In the genomic region with DNA sequence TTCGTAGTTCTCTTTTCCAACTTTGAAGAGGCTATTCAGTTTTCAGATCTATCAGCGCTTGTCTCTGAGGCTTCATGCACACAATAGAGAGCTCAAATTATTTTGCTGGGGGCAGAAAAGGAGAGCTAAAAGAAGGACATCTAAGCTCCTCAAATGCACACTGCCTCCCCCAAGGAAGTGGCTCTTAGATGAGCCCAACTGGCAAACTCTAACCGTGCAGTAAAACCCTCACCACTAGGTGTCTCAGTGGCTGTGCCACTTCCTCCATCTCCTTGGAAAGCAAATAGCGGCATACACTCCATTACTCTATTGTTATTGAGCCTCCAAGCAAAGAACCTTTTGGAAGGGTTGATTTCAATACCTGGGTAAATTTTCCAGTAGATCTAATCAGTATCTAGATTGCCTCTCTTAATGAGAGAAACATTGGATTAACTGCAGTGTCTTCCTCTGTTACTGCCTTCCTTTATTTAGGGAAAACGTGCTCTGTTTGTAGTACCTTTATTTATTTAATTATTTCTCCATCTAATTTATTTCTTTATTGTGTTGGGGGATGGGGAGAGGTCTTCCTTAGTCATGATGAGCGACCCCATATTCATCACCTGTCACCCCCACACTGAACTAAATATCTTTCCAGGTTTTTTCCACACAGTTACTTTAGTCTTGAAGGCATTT, we compare ENCODE assay signal across 8 cellular contexts. TPM values are rescaled to one million over a fixed set of nuclear protein-coding genes. Genes with fewer than 3 reads are reported as not detected.
A peak's percentile ranks its signal among the peaks of the same experiment; 100 is the strongest.
DNase-seq lines count a peak whose midpoint lies in the region; FAIRE-seq and TF ChIP-seq lines count a peak whose summit lies in the region.

No MANE protein-coding gene starts in this region.

- 0 out of 3 replicates have a peak, but pooled peaks of 1 of the 2 experiments have one; percentile 4 for TF ChIP-seq EP300 in H1 (IDR thresholded peaks at IDR 0.05; ENCODE audit: borderline replicate concordance in 1 of 2, low read depth in 2 of 2, low read length in 2 of 2)

- no peak overlapping the region for H3K14ac ChIP-seq in H1 (ENCODE audit: insufficient read length)

- no peak overlapping the region for H3K4ac ChIP-seq in H1 (replicated peaks; ENCODE audit: insufficient read length, low read depth, low read length)

- no peak overlapping the region for H3K27ac ChIP-seq in H1 (ENCODE audit: low read depth, low read length)

- POLR2A ChIA-PET in activated CD4-positive, alpha-beta memory T cell treated with anti-CD3 and anti-CD28 coated beads, Interleukin-2, amount 10 ng/mL, durations not matched to agents 7 days and 5 days (lab: Charles Lee): interaction anchor here (0.6 to 1.9 kb wide), 5 partner anchors 9 to 354 kb away, joined by 3 to 8 read pairs (median 3); a partner anchor contains a TSS
- POLR2A ChIA-PET in H1 (lab: Charles Lee; ENCODE audit: partially characterized antibody): interaction anchor here (0.6 to 2.6 kb wide), 9 partner anchors 8 to 322 kb away, joined by 3 to 14 read pairs (median 3); a partner anchor contains a TSS

- no peak overlapping the region for H2BK120ac ChIP-seq in H1 (replicated peaks; ENCODE audit: low read depth, low read length)

- no peak overlapping the region for H3K18ac ChIP-seq in H1 (ENCODE audit: extremely low read depth, low read length)

- peak overlapping the region in 1 of 4 experiments; percentile 30; a peak in 1 of 8 replicates for H3K4me3 ChIP-seq in H1 (ENCODE audit: extremely low read depth in 1 of 4, insufficient read depth in 2 of 4, low read depth in 3 of 4, low read length in 4 of 4)

- H3K56ac ChIP-seq in H1 (replicated peaks; ENCODE audit: insufficient read length, low read depth, low read length): no peak overlapping the region

- TF ChIP-seq CTCF in H1 (IDR thresholded peaks at IDR 0.05; ENCODE audit: control extremely low read depth in 1 of 3, insufficient read depth in 1 of 3, low read depth in 1 of 3, low read length in 3 of 3): peak; percentile 67 to 96 (median 81)

- no peaks in the 10 kb centered on the region for H3K27me3 ChIP-seq in H1 (replicated peaks in 1 of 4; ENCODE audit: control insufficient read depth in 3 of 4, extremely low read depth in 1 of 4, insufficient read depth in 3 of 4, low read length in 3 of 4)

- no peak overlapping the region for H3K4me3 Mint-ChIP-seq in activated CD4-positive, alpha-beta memory T cell treated with anti-CD3 and anti-CD28 coated beads, Interleukin-2, amount 10 ng/mL, durations not matched to agents 7 days and 5 days

- no peaks in the 10 kb centered on the region for H3K23me2 ChIP-seq in H1 (ENCODE audit: low read depth, low read length)

- no peak overlapping the region; the same call in 1 of the 2 replicates for H2BK5ac ChIP-seq in H1 (ENCODE audit: low read depth, low read length)

- no peak overlapping the region for H2BK15ac ChIP-seq in H1 (ENCODE audit: low read length)

- peaks cover 5% of the 10 kb centered on the region for H3K4me1 Mint-ChIP-seq in activated CD4-positive, alpha-beta memory T cell treated with anti-CD3 and anti-CD28 coated beads, Interleukin-2, amount 10 ng/mL, durations not matched to agents 7 days and 5 days

- no peak overlapping the region for H2BK20ac ChIP-seq in H1 (ENCODE audit: low read length)

- H2BK12ac ChIP-seq in H1 (ENCODE audit: low read depth, low read length): no peak overlapping the region

- peak; percentile 82 to 85 for TF ChIP-seq RAD21 in H1 (IDR thresholded peaks at IDR 0.05 in 1 of 2, conservative IDR thresholded peaks at IDR 0.05 in 1 of 2; ENCODE audit: low read depth in 2 of 2, low read length in 2 of 2)

- H4K91ac ChIP-seq in H1 (replicated peaks; ENCODE audit: insufficient read length, low read length): no peak overlapping the region

- no peak for TF ChIP-seq POLR2A in H1 (IDR thresholded peaks at IDR 0.05; ENCODE audit: control extremely low read depth in 1 of 2, low read depth in 2 of 2, low read length in 2 of 2)

- no peaks in the 10 kb centered on the region for H3K79me1 ChIP-seq in H1 (ENCODE audit: low read depth, low read length)

- no peaks in the 10 kb centered on the region for H4K20me1 ChIP-seq in H1 (replicated peaks in 1 of 2; ENCODE audit: control insufficient read depth in 1 of 2, insufficient read depth in 2 of 2, low read length in 2 of 2)

- CTCF ChIA-PET in activated CD4-positive, alpha-beta memory T cell treated with anti-CD3 and anti-CD28 coated beads, Interleukin-2, amount 10 ng/mL, durations not matched to agents 7 days and 5 days (lab: Charles Lee): interaction anchor here (0.6 to 1.4 kb wide), 10 partner anchors 9 to 362 kb away, joined by 3 to 7 read pairs (median 4); a partner anchor contains a TSS
- CTCF ChIA-PET in H1 (lab: Charles Lee; ENCODE audit: partially characterized antibody): interaction anchor here (0.6 to 1.7 kb wide), 35 partner anchors 8 to 350 kb away, joined by 3 to 14 read pairs (median 4); no protein-coding TSS in a partner anchor

- no peak overlapping the region for H2AK5ac ChIP-seq in H1 (ENCODE audit: low read depth, low read length)

- no peak overlapping the region for H4K5ac ChIP-seq in H1 (ENCODE audit: insufficient read length, low read depth, low read length)

- no peaks in the 10 kb centered on the region for H3K36me3 ChIP-seq in H1 (ENCODE audit: control insufficient read depth in 2 of 4, insufficient read depth in 4 of 4, low read length in 3 of 4)

- no peak overlapping the region for H3K9ac ChIP-seq in H1 (replicated peaks in 1 of 4; ENCODE audit: extremely low read depth in 1 of 4, low read depth in 3 of 4, low read length in 3 of 4)

- H3K27ac Mint-ChIP-seq in activated CD4-positive, alpha-beta memory T cell treated with anti-CD3 and anti-CD28 coated beads, Interleukin-2, amount 10 ng/mL, durations not matched to agents 7 days and 5 days: no peak overlapping the region

- no peaks in the 10 kb centered on the region for H3K4me1 ChIP-seq in H1 (replicated peaks in 1 of 4; ENCODE audit: control insufficient read depth in 3 of 4, insufficient read depth in 4 of 4, low read length in 3 of 4)

- H3K36me3 Mint-ChIP-seq in activated CD4-positive, alpha-beta memory T cell treated with anti-CD3 and anti-CD28 coated beads, Interleukin-2, amount 10 ng/mL, durations not matched to agents 7 days and 5 days (ENCODE audit: low read depth): no peaks in the 10 kb centered on the region

- H3K27me3 Mint-ChIP-seq in activated CD4-positive, alpha-beta memory T cell treated with anti-CD3 and anti-CD28 coated beads, Interleukin-2, amount 10 ng/mL, durations not matched to agents 7 days and 5 days: peaks cover 9% of the 10 kb centered on the region

- no peaks in the 10 kb centered on the region for H3K9me3 ChIP-seq in H1 (ENCODE audit: insufficient read depth in 2 of 2, low read depth in 1 of 2, low read length in 1 of 2)

- H2AFZ ChIP-seq in H1 (ENCODE audit: low read length): peak overlapping the region; percentile 87

- no peak overlapping the region for H4K8ac ChIP-seq in H1 (ENCODE audit: extremely low read depth, insufficient read depth, low read length)

- H3K9me3 Mint-ChIP-seq in activated CD4-positive, alpha-beta memory T cell treated with anti-CD3 and anti-CD28 coated beads, Interleukin-2, amount 10 ng/mL, durations not matched to agents 7 days and 5 days: no peaks in the 10 kb centered on the region

- peak; percentile 87 for DNase-seq in SIG-M5 treated with dmso at 0.1 percent for 504 hours (lab: John Stamatoyannopoulos, UW; ENCODE audit: unreplicated experiment)
- no peak for DNase-seq in SIG-M5 (lab: John Stamatoyannopoulos, UW)
- peak; percentile 59 for DNase-seq in HS-27A (ENCODE audit: low read depth)
- peak; percentile 92 for DNase-seq in NCI-H774 (lab: John Stamatoyannopoulos, UW)
- peak; percentile 76 for DNase-seq in activated CD4-positive, alpha-beta memory T cell treated with anti-CD3 and anti-CD28 coated beads, Interleukin-2, amount 10 ng/mL, durations not matched to agents 7 days and 5 days
- peak; percentile 46 to 75 for DNase-seq in H1 (ENCODE audit: low read depth in 1 of 2, low spot score in 2 of 2)
- peak; percentile 95 for DNase-seq in medulla oblongata (ENCODE audit: extremely low spot score)
- peak; percentile 39 for DNase-seq in stimulated activated CD8-positive, alpha-beta memory T cell treated with anti-CD3 and anti-CD28 coated beads, Interleukin-15, amount 100 ng/mL, for 1 hour (ENCODE audit: low read depth)

- 25% methylated on average over 6 of the region's 6 CpGs; no CpG with 5 or more reads in 1 of the 2 experiments for WGBS in H1 (ENCODE audit: extremely low coverage in 1 of 2, insufficient coverage in 1 of 2, insufficient read length in 1 of 2, insufficient replicate concordance in 2 of 2, low coverage in 1 of 2, low lambda C conversion rate in 2 of 2, missing lambda C conversion rate in 1 of 2), 2 experiments

- H3K79me2 ChIP-seq in H1 (ENCODE audit: control insufficient read depth in 1 of 2, insufficient read depth in 2 of 2, low read length in 2 of 2): no peaks in the 10 kb centered on the region

- H3K23ac ChIP-seq in H1 (ENCODE audit: insufficient read length): no peak overlapping the region

- peak; percentile 94 for FAIRE-seq in H1 (lab: Jason Lieb, UNC)

- 0 out of 4 replicates have a peak overlapping the region, but pooled peaks of 1 of the 2 experiments have one; percentile 10 for H3K4me2 ChIP-seq in H1 (ENCODE audit: insufficient read depth in 1 of 2, low read depth in 2 of 2, low read length in 2 of 2)

TF ChIP-seq in H1, 55 proteins besides CTCF, POLR2A, EP300 and RAD21:
- TF ChIP-seq SIX5 (IDR thresholded peaks at IDR 0.05; ENCODE audit: low read depth, low read length) (no peak), YY1 (IDR thresholded peaks at IDR 0.05; ENCODE audit: low read depth, low read length) (peak; percentile 76), JUND (IDR thresholded peaks at IDR 0.05; ENCODE audit: low read length) (0 out of 2 replicates have a peak, but pooled peaks have one; percentile 20)

RNA-seq across cellular contexts. Expression of a gene that starts 9.2 kb away (rescaled TPM):
- 100 to 1,000 TPM; 319 to 328 TPM for total RNA-seq in activated CD4-positive, alpha-beta memory T cell treated with anti-CD3 and anti-CD28 coated beads, Interleukin-2, amount 10 ng/mL, durations not matched to agents 7 days and 5 days
- total RNA-seq in H1 (2021; fragmentation: NEBNext Ultra II Directional; extraction: Animal tissue kit (Norgen Biotek cat#: 25700)): 442 and 469 TPM in 2 replicates
- 109 and 118 TPM in 2 replicates for polyA plus RNA-seq in H1 (2011; rRNA removed)
- 176 TPM for polyA plus RNA-seq in H1 (2011; cell fraction: cytosol; rRNA removed)
- polyA plus RNA-seq in H1 (2011; cell fraction: nucleus; rRNA removed): 113 TPM
- polyA plus RNA-seq in H1 (2012, experiment 1 of 2): 376 to 503 TPM (median 386 TPM) in 4 replicates
- polyA plus RNA-seq in H1 (2012, experiment 2 of 2): 78.0 TPM
- 361 TPM for polyA plus RNA-seq in H1 (2013, experiment 1 of 2)
- 325 TPM for polyA plus RNA-seq in H1 (2013, experiment 2 of 2)
- 94.7 and 99.9 TPM in 2 replicates for polyA minus RNA-seq in H1 (2011; rRNA and poly(A)+ RNA removed)
- polyA minus RNA-seq in H1 (2011; cell fraction: cytosol; rRNA and poly(A)+ RNA removed): 139 TPM
- 203 TPM for polyA minus RNA-seq in H1 (2011; cell fraction: nucleus; rRNA and poly(A)+ RNA removed)
